Comparison of ENCODE assay signal across 10 cellular contexts in genomic region chr19:43751466-43752220, GRCh38. TPM values are rescaled to one million over a fixed set of nuclear protein-coding genes. Genes with fewer than 3 reads are reported as not detected.
DNase-seq lines count a peak whose midpoint lies in the region; ATAC-seq and TF ChIP-seq lines count a peak whose summit lies in the region.
"Had no signal": no experiment of that assay in that cellular context is flagged by ENCODE, and none has a peak within 500 bp of the region (broad histone marks: within the 10 kb centered on the region; RNA-seq: fewer than 3 reads in every experiment).

No MANE protein-coding gene starts in this region.

- H3K79me2 ChIP-seq in SU-DHL-6 (ENCODE audit: insufficient read depth, low read length) = peaks cover 24% of the 10 kb centered on the region

- H4K20me1 ChIP-seq in SU-DHL-6 (ENCODE audit: low read depth, low read length) = no peaks in the 10 kb centered on the region

- H3K9ac ChIP-seq in SU-DHL-6 (ENCODE audit: low read length) = no peak overlapping the region

- no peaks in the 10 kb centered on the region for H3K27me3 ChIP-seq in SU-DHL-6 (ENCODE audit: low read length)
- H3K27me3 ChIP-seq: stomach had no signal

- no peak for TF ChIP-seq CTCF in SU-DHL-6 (IDR thresholded peaks at IDR 0.05; ENCODE audit: insufficient read depth, low read length, poor library complexity, severe bottlenecking)

- no peaks in the 10 kb centered on the region for H3K9me3 ChIP-seq in SU-DHL-6 (ENCODE audit: insufficient read depth, low read length)
- H3K9me3 ChIP-seq: stomach had no signal

- H3K27ac ChIP-seq in SU-DHL-6 (ENCODE audit: low read depth, low read length) = 0 out of 2 replicates have a peak overlapping the region, but pooled peaks have one; percentile 14

- H3F3A ChIP-seq in SU-DHL-6 (ENCODE audit: insufficient read depth) = peaks cover 26% of the 10 kb centered on the region

- H3K36me3 ChIP-seq in SU-DHL-6 (ENCODE audit: low read length) = peaks cover 6% of the 10 kb centered on the region; the same call in 1 of the 2 replicates

- no peak overlapping the region for H3K4me2 ChIP-seq in SU-DHL-6 (ENCODE audit: low read depth, low read length, poor library complexity, severe bottlenecking)

- H3K4me3 ChIP-seq in SU-DHL-6 (ENCODE audit: insufficient read depth, low read length, poor library complexity, severe bottlenecking) = no peak overlapping the region
- H3K4me3 ChIP-seq: stomach had no signal

- no peak for ATAC-seq in sciatic nerve
- ATAC-seq: activated CD4-positive, CD25-positive, alpha-beta regulatory T cell treated with anti-CD3 and anti-CD28 coated beads, Interleukin-2, amount 50 U/mL, for 24 hours had no signal

- H3K9me2 ChIP-seq in SU-DHL-6 (replicated peaks; ENCODE audit: insufficient read depth, low read length) = no peaks in the 10 kb centered on the region

- intact Hi-C loops in sciatic nerve (cut with DNase I) = no loop called here

- DNase-seq in GM03348 (ENCODE audit: low spot score) (peak; percentile 43), kidney tubule cell (ENCODE audit: low spot score) (peak; percentile 22), GM19240 (ENCODE audit: insufficient read length, low spot score) (no peak), NCI-H82 treated with DMSO at 0.1 percent for 48 hours (lab: John Stamatoyannopoulos, UW; ENCODE audit: unreplicated experiment) (no peak), sciatic nerve (ENCODE audit: low spot score) (no peak)
- DNase-seq: DMS153, NCI-H1417 treated with DMSO at 0.1 percent for 48 hours, stomach had no signal

- no peak overlapping the region for H2AFZ ChIP-seq in SU-DHL-6 (ENCODE audit: low read depth, low read length, severe bottlenecking)

RNA-seq across cellular contexts. Expression of gene SMG9, which starts 3.1 kb away (rescaled TPM):
- total RNA-seq in sciatic nerve = 41.1 TPM

RNA-seq across cellular contexts. Expression of gene KCNN4, which starts 29.1 kb away (rescaled TPM):
- 3.0 TPM for total RNA-seq in sciatic nerve

RNA-seq across cellular contexts. Expression of gene IRGC, which starts 35.8 kb away (rescaled TPM):
- total RNA-seq in sciatic nerve = not detected
- total RNA-seq: stomach had no signal

RNA-seq across cellular contexts. Expression of gene LYPD5, which starts 50.6 kb away (rescaled TPM):
- total RNA-seq in sciatic nerve = 1.4 TPM

Comparison
In these comparisons a context has a peak if more than half of its experiments do, and no peak if none do; other contexts are left out.
1. DNase-seq: peak in GM03348 (single experiment) and kidney tubule cell (single experiment); none in GM19240 (single experiment), NCI-H82 treated with DMSO at 0.1 percent for 48 hours (single experiment) and sciatic nerve (single experiment).